14 cellular contexts compared by ENCODE assay signal in the genomic region with DNA sequence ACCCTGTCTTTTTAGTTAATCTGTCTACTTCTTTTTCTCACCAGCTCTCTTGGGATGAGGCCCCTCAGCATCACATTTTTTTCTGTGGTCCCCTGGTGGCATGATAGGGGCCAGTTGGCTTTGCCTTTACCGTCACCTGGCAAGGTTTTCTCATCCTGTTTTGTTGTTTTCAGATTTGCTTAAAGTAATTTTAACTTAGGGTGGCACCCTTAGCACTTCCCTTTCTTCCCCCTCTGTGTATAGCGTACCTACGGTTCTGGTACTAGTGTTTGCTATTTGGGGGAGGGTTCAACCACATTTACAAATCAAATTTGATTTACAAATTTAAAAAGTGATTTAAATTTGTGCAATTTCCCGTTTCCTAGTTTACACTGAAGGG. TPM values are rescaled to one million over a fixed set of nuclear protein-coding genes. Genes with fewer than 3 reads are reported as not detected.
DNase-seq lines count a peak whose midpoint lies in the region; ATAC-seq lines count a peak whose summit lies in the region.
"Had no signal": no experiment of that assay in that cellular context is flagged by ENCODE, and none has a peak within 500 bp of the region (broad histone marks: within the 10 kb centered on the region; RNA-seq: fewer than 3 reads in every experiment).

No MANE protein-coding gene starts in this region.

- POLR2A ChIA-PET in activated CD4-positive, alpha-beta T cell treated with anti-CD3 and anti-CD28 coated beads for 36 hours (lab: Charles Lee) = no interaction called here

- DNase-seq in activated CD4-positive, alpha-beta T cell treated with anti-CD3 and anti-CD28 coated beads for 36 hours = no peak
- DNase-seq in activated CD4-positive, alpha-beta T cell treated with anti-CD3 and anti-CD28 coated beads for 4 hours = no peak
- peak; percentile 15 to 23 for DNase-seq in memory B cell (ENCODE audit: low spot score in 2 of 2)
- DNase-seq: effector CD4-positive, alpha-beta T cell; foreskin fibroblast; NCI-H2029; NK-92 treated with Interleukin-12 subunit alpha and Interleukin-12 subunit beta, amount 100 ng/mL, for 24 hours; ovary; stimulated activated CD4-positive, alpha-beta T cell treated with anti-CD3 and anti-CD28 coated beads, Interleukin-12 subunit alpha, Interleukin-12 subunit beta, amount 100 ng/mL, for 4 hours had no signal

- ATAC-seq in activated CD4-positive, alpha-beta T cell treated with anti-CD3 and anti-CD28 coated beads for 36 hours = no peak
- ATAC-seq in GM19397 (IDR thresholded peaks at IDR 0.05; ENCODE audit: unreplicated experiment) = peak; percentile 57
- peak; percentile 65 for ATAC-seq in HG03354 (IDR thresholded peaks at IDR 0.05; ENCODE audit: poor library complexity, severe bottlenecking, unreplicated experiment)
- peak; percentile 88 for ATAC-seq in memory B cell (ENCODE audit: low read depth)
- ATAC-seq in HG02759 (IDR thresholded peaks at IDR 0.05; ENCODE audit: unreplicated experiment) = no peak
- ATAC-seq in GM21423 (IDR thresholded peaks at IDR 0.05; ENCODE audit: unreplicated experiment) = no peak
- ATAC-seq in HG03520 (IDR thresholded peaks at IDR 0.05; ENCODE audit: unreplicated experiment) = no peak

- H3K4me1 Mint-ChIP-seq in activated CD4-positive, alpha-beta T cell treated with anti-CD3 and anti-CD28 coated beads for 36 hours = peaks cover 35% of the 10 kb centered on the region
- H3K4me1 Mint-ChIP-seq in memory B cell = peaks cover 34% of the 10 kb centered on the region

- H3K27ac Mint-ChIP-seq in activated CD4-positive, alpha-beta T cell treated with anti-CD3 and anti-CD28 coated beads for 36 hours = peak overlapping the region; percentile 39
- peak overlapping the region; percentile 94 for H3K27ac Mint-ChIP-seq in memory B cell

- no peaks in the 10 kb centered on the region for H3K27me3 Mint-ChIP-seq in activated CD4-positive, alpha-beta T cell treated with anti-CD3 and anti-CD28 coated beads for 36 hours
- no peaks in the 10 kb centered on the region for H3K27me3 Mint-ChIP-seq in memory B cell

- peaks cover 37% of the 10 kb centered on the region for H3K36me3 Mint-ChIP-seq in activated CD4-positive, alpha-beta T cell treated with anti-CD3 and anti-CD28 coated beads for 36 hours (ENCODE audit: low read depth)
- peaks cover 38% of the 10 kb centered on the region for H3K36me3 Mint-ChIP-seq in memory B cell

- H3K4me3 Mint-ChIP-seq in activated CD4-positive, alpha-beta T cell treated with anti-CD3 and anti-CD28 coated beads for 36 hours = no peak overlapping the region
- peak overlapping the region; percentile 76 for H3K4me3 Mint-ChIP-seq in memory B cell

- H3K9me3 Mint-ChIP-seq in activated CD4-positive, alpha-beta T cell treated with anti-CD3 and anti-CD28 coated beads for 36 hours (ENCODE audit: low read depth) = no peaks in the 10 kb centered on the region
- H3K9me3 Mint-ChIP-seq in memory B cell = no peaks in the 10 kb centered on the region

- CTCF ChIA-PET in activated CD4-positive, alpha-beta T cell treated with anti-CD3 and anti-CD28 coated beads for 36 hours (lab: Charles Lee) = no interaction called here

- intact Hi-C loops in activated CD4-positive, alpha-beta T cell treated with anti-CD3 and anti-CD28 coated beads for 36 hours (cut with DNase I, micrococcal nuclease) = no loop called here

RNA-seq across cellular contexts. Expression of a gene that starts 35.7 kb away (rescaled TPM):
- 100 to 1,000 TPM; 141 to 150 TPM for total RNA-seq in activated CD4-positive, alpha-beta T cell treated with anti-CD3 and anti-CD28 coated beads for 36 hours

Comparison
In these comparisons a context has a peak if more than half of its experiments do, and no peak if none do; other contexts are left out.
1. ATAC-seq: peak in GM19397 (single experiment), HG03354 (single experiment) and memory B cell (single experiment); none in activated CD4-positive, alpha-beta T cell treated with anti-CD3 and anti-CD28 coated beads for 36 hours (single experiment), HG02759 (single experiment), GM21423 (single experiment) and HG03520 (single experiment).
2. DNase-seq: peak in memory B cell (2 of 2); none in activated CD4-positive, alpha-beta T cell treated with anti-CD3 and anti-CD28 coated beads for 36 hours (single experiment) and activated CD4-positive, alpha-beta T cell treated with anti-CD3 and anti-CD28 coated beads for 4 hours (0 of 2).